ENCODE assay signal across 14 cellular contexts in genomic region chr17:65366102-65366844, GRCh38.
DNase-seq lines count a peak whose midpoint lies in the region; ATAC-seq, FAIRE-seq and TF ChIP-seq lines count a peak whose summit lies in the region.
"Had no signal": no experiment of that assay in that cellular context is flagged by ENCODE, and none has a peak within 500 bp of the region (broad histone marks: within the 10 kb centered on the region; RNA-seq: fewer than 3 reads in every experiment).

No MANE protein-coding gene starts in this region.

- H3K36me3 Mint-ChIP-seq in GM23338 (ENCODE audit: low read depth): no peaks in the 10 kb centered on the region
- H3K36me3 Mint-ChIP-seq: brain had no signal

- H4K20me1 ChIP-seq in GM23338 (replicated peaks; ENCODE audit: insufficient read depth): no peaks in the 10 kb centered on the region

- no peaks in the 10 kb centered on the region for H3K36me3 ChIP-seq in GM23338 (ENCODE audit: insufficient read depth)

- DNase-seq in HTR-8/SVneo (ENCODE audit: insufficient read length, low spot score) (no peak), activated T-cell treated with anti-CD3 and anti-CD28 coated beads for 4 hours (peak; percentile 64), islet precursor cell (peak; percentile 37), GM23338 (ENCODE audit: low spot score) (no peak), HuH-7.5 (ENCODE audit: low spot score) (no peak)
- DNase-seq in stimulated activated CD4-positive, alpha-beta T cell treated with anti-CD3 and anti-CD28 coated beads, TNF-alpha, amount 100 ng/mL, for 4 hours (ENCODE audit: low read depth in 3 of 3): peak; percentile 48 to 63 (median 51)
- DNase-seq in NK-92 treated with Interleukin-12 subunit alpha and Interleukin-12 subunit beta, amount 100 ng/mL, for 24 hours (lab: John Stamatoyannopoulos, UW): no peak
- DNase-seq: AML-193, MV-4-11, Right ventricle myocardium superior, T-helper 9 cell had no signal

- H2AFZ ChIP-seq in GM23338: no peak overlapping the region

- H3K9me2 ChIP-seq in GM23338 (ENCODE audit: insufficient read depth): no peaks in the 10 kb centered on the region

- no peak overlapping the region for H3K4me3 Mint-ChIP-seq in GM23338

- H3K9me3 Mint-ChIP-seq in GM23338: peaks cover 3% of the 10 kb centered on the region; the same call in 1 of the 3 replicates

- no peak overlapping the region for H3K4me2 ChIP-seq in GM23338
- H3K4me2 ChIP-seq: smooth muscle cell had no signal

- H3K27me3 ChIP-seq in GM23338 (ENCODE audit: insufficient read depth): no peaks in the 10 kb centered on the region

- no peak overlapping the region for H3K27ac Mint-ChIP-seq in GM23338

- peak; percentile 49 for FAIRE-seq in HTR-8/SVneo (lab: Jason Lieb, UNC)

- no peaks in the 10 kb centered on the region for H3K4me1 ChIP-seq in GM23338 (ENCODE audit: insufficient read depth)

- H3K4me1 Mint-ChIP-seq in GM23338: no peaks in the 10 kb centered on the region

- H3K27ac ChIP-seq in GM23338 (ENCODE audit: low read depth): no peak overlapping the region

- TF ChIP-seq CTCF in GM23338 (conservative IDR thresholded peaks at IDR 0.05; ENCODE audit: low read depth in 2 of 2): no peak

- ATAC-seq in GM23338 (no peak), GM21367 (IDR thresholded peaks at IDR 0.05; ENCODE audit: unreplicated experiment) (no peak)

- H3K27me3 Mint-ChIP-seq in GM23338 (ENCODE audit: insufficient read depth, low read depth, poor library complexity): peaks cover 10% of the 10 kb centered on the region

- no peaks in the 10 kb centered on the region for H3F3A ChIP-seq in GM23338 (replicated peaks; ENCODE audit: low read depth)

- H3K4me3 ChIP-seq in GM23338: no peak overlapping the region
- H3K4me3 ChIP-seq: smooth muscle cell had no signal

- no peaks in the 10 kb centered on the region for H3K79me2 ChIP-seq in GM23338 (replicated peaks; ENCODE audit: insufficient read depth)

TF ChIP-seq in GM23338, 12 proteins besides CTCF, POLR2A, EP300 and RAD21:
- TF ChIP-seq NANOG (IDR thresholded peaks at IDR 0.05; ENCODE audit: borderline replicate concordance): no peak
- no peak for TF ChIP-seq STAT1 (IDR thresholded peaks at IDR 0.05; ENCODE audit: unreplicated experiment)
- TF ChIP-seq ZNF114 (CRISPR knock-in tag; IDR thresholded peaks at IDR 0.05): no peak
- no peak for TF ChIP-seq EZH2phosphoT487 (IDR thresholded peaks at IDR 0.05; ENCODE audit: unreplicated experiment)
- no peak for TF ChIP-seq ETS1 (IDR thresholded peaks at IDR 0.05)
- TF ChIP-seq JUNB (IDR thresholded peaks at IDR 0.05; ENCODE audit: unreplicated experiment): no peak
- no peak for TF ChIP-seq EZH2 (IDR thresholded peaks at IDR 0.05; ENCODE audit: low read depth, unreplicated experiment)
- TF ChIP-seq CREB1 (CRISPR knock-in tag; IDR thresholded peaks at IDR 0.05; ENCODE audit: low read depth): no peak
- no peak for TF ChIP-seq POLR2AphosphoS5 (IDR thresholded peaks at IDR 0.05; ENCODE audit: low read depth)
- TF ChIP-seq ZNF462 (CRISPR knock-in tag; IDR thresholded peaks at IDR 0.05): no peak
- no peak for TF ChIP-seq ZNF331 (CRISPR knock-in tag; IDR thresholded peaks at IDR 0.05; ENCODE audit: low read depth)
- no peak for TF ChIP-seq REST (IDR thresholded peaks at IDR 0.05; ENCODE audit: unreplicated experiment)

Comparison
In these comparisons a context has a peak if more than half of its experiments do, and no peak if none do; other contexts are left out.
1. DNase-seq: peak in activated T-cell treated with anti-CD3 and anti-CD28 coated beads for 4 hours (single experiment), islet precursor cell (single experiment) and stimulated activated CD4-positive, alpha-beta T cell treated with anti-CD3 and anti-CD28 coated beads, TNF-alpha, amount 100 ng/mL, for 4 hours (3 of 3); none in HTR-8/SVneo (single experiment), GM23338 (single experiment), HuH-7.5 (single experiment) and NK-92 treated with Interleukin-12 subunit alpha and Interleukin-12 subunit beta, amount 100 ng/mL, for 24 hours (single experiment).